In genomic region chr16:3458852-3459361, GRCh38 we compare ENCODE assay signal across 6 cellular contexts.
DNase-seq lines count a peak whose midpoint lies in the region; ATAC-seq and TF ChIP-seq lines count a peak whose summit lies in the region.

No MANE protein-coding gene starts in this region.

- H3K27me3 ChIP-seq in iPS-18a (ENCODE audit: control insufficient read depth, insufficient read depth, low read length) (no peaks in the 10 kb centered on the region), tibial artery (no peaks in the 10 kb centered on the region)

- H3K36me3 ChIP-seq in iPS-18a (ENCODE audit: control insufficient read depth, low read depth, low read length) (no peaks in the 10 kb centered on the region), tibial artery (no peaks in the 10 kb centered on the region)

- intact Hi-C loops in tibial artery (cut with DNase I; ENCODE audit: low total_unique reads): loop anchor here (1.0 to 10.0 kb wide), 3 partner anchors 58 to 224 kb away; partner anchors contain the start of genes TIGD7, ZNF174, ZNF200 and ZNF75A

- peak; percentile 33 for ATAC-seq in GM19025 (IDR thresholded peaks at IDR 0.05; ENCODE audit: low read depth, unreplicated experiment)

- H3K27ac ChIP-seq in iPS-18a (ENCODE audit: low read length): peak overlapping the region; percentile 15
- peak overlapping the region; percentile 91 to 97 for H3K27ac ChIP-seq in tibial artery

- H3K4me3 ChIP-seq in iPS-18a (ENCODE audit: low read length): peak overlapping the region; percentile 92
- H3K4me3 ChIP-seq in tibial artery: peak overlapping the region; percentile 80 to 93

- no peak for TF ChIP-seq CTCF in tibial artery (IDR thresholded peaks at IDR 0.05)

- no peaks in the 10 kb centered on the region for H3K9me3 ChIP-seq in iPS-18a (ENCODE audit: control insufficient read depth, low read depth, low read length)
- H3K9me3 ChIP-seq in tibial artery: no peaks in the 10 kb centered on the region

- H3K9ac ChIP-seq in iPS-18a (ENCODE audit: low read length): peak overlapping the region; percentile 84

- DNase-seq in RKO (ENCODE audit: low spot score) (peak; percentile 45), tibial artery (no peak), anterior cingulate cortex (lab: John Stamatoyannopoulos, UW) (no peak), SHP77 treated with DMSO at 0.1 percent for 48 hours (lab: John Stamatoyannopoulos, UW) (no peak)

- H3K4me1 ChIP-seq in iPS-18a (ENCODE audit: control insufficient read depth, low read depth, low read length) (peaks cover 15% of the 10 kb centered on the region), tibial artery (peaks cover 0 to 48% (median 34%) of the 10 kb centered on the region in 4 donors)
